23 cellular contexts compared by ENCODE assay signal in genomic region chr1:44496541-44497171, GRCh38.
DNase-seq lines count a peak whose midpoint lies in the region; ATAC-seq and TF ChIP-seq lines count a peak whose summit lies in the region.
"Had no signal": no experiment of that assay in that cellular context is flagged by ENCODE, and none has a peak within 500 bp of the region (broad histone marks: within the 10 kb centered on the region; RNA-seq: fewer than 3 reads in every experiment).

No MANE protein-coding gene starts in this region.

- TF ChIP-seq CTCF in HEK293 (tag by site-specific recombination; IDR thresholded peaks at IDR 0.05), result no peak
- no peak for TF ChIP-seq CTCF in dorsolateral prefrontal cortex (IDR thresholded peaks at IDR 0.05 in 54 of 56, conservative IDR thresholded peaks at IDR 0.05 in 2 of 56; ENCODE audit: low read depth in 1 of 56, partially characterized antibody in 56 of 56)
- no peak for TF ChIP-seq CTCF in left ventricle myocardium inferior (IDR thresholded peaks at IDR 0.05; ENCODE audit: borderline replicate concordance)

- H3K27ac ChIP-seq in HEK293 (ENCODE audit: extremely low read depth, low read depth, low read length) (no peak overlapping the region), dorsolateral prefrontal cortex (peak overlapping the region in 56 of 59 donors; percentile 2 to 100 (median 84)), left ventricle myocardium inferior (replicated peaks) (peak overlapping the region; percentile 60), substantia nigra (ENCODE audit: low read depth, low read length, poor library complexity, severe bottlenecking) (peak overlapping the region; percentile 88)
- H3K27ac ChIP-seq: PC-9 had no signal

- H3K4me3 ChIP-seq in HEK293 (ENCODE audit: low read depth, low read length) (no peak overlapping the region), dorsolateral prefrontal cortex (no peak overlapping the region), left ventricle myocardium inferior (no peak overlapping the region)
- H3K4me3 ChIP-seq: GM23338, HAP-1, PC-9 had no signal

- CTCF ChIA-PET in HEK293 (lab: Yijun Ruan, JAX), result interaction anchor here (0.6 to 1.0 kb wide), 2 partner anchors 119 to 211 kb away, joined by 3 to 5 read pairs; no protein-coding TSS in a partner anchor

- H3K4me1 ChIP-seq in HEK293 (ENCODE audit: control insufficient read depth, insufficient read depth, low read length) (no peaks in the 10 kb centered on the region), left ventricle myocardium inferior (peaks cover 43% of the 10 kb centered on the region)
- H3K4me1 ChIP-seq: Caco-2 had no signal

- intact Hi-C loops in dorsolateral prefrontal cortex (cut with DNase I) (loop anchor here (5.0 to 10.0 kb wide), 2 partner anchors 74 to 272 kb away; no protein-coding TSS in a partner anchor), left ventricle myocardium inferior (cut with micrococcal nuclease) (no loop called here)

- H3K27me3 ChIP-seq in dorsolateral prefrontal cortex (peaks cover 0 to 10% (median 0%) of the 10 kb centered on the region in 45 donors), left ventricle myocardium inferior (ENCODE audit: low read depth) (peaks cover 6% of the 10 kb centered on the region)

- H3K9me3 ChIP-seq in HEK293 (ENCODE audit: control insufficient read depth, insufficient read depth, low read depth, low read length) (no peaks in the 10 kb centered on the region), left ventricle myocardium inferior (replicated peaks) (no peaks in the 10 kb centered on the region)
- H3K9me3 ChIP-seq: Caco-2, HAP-1 had no signal

- POLR2A ChIA-PET in HEK293 (lab: Yijun Ruan, JAX), result no interaction called here

- no peak for DNase-seq in dorsolateral prefrontal cortex
- DNase-seq in left ventricle myocardium inferior, result peak; percentile 36
- peak in 7 of 49 donors; percentile 25 to 54 (median 31) for DNase-seq in substantia nigra (lab: John Stamatoyannopoulos, UW)
- DNase-seq in effector CD4-positive, alpha-beta T cell, result no peak
- DNase-seq in NCI-H1417 (lab: John Stamatoyannopoulos, UW), result no peak
- DNase-seq: AML-193; C1 segment of cervical spinal cord; Caco-2; CD8-positive, alpha-beta T cell; KG1; NCI-H1092; NCI-H1436 treated with DMSO at 0.1 percent for 48 hours; NCI-H1930; NCI-H2107; NCI-H446; NCI-H524 treated with DMSO at 0.1 percent for 48 hours; NCI-H774; PC-9; SHP77 treated with DMSO at 0.1 percent for 48 hours had no signal

- H3K36me3 ChIP-seq in HEK293 (ENCODE audit: control insufficient read depth in 2 of 2, insufficient read depth in 1 of 2, low read length in 2 of 2), result no peaks in the 10 kb centered on the region
- no peaks in the 10 kb centered on the region for H3K36me3 ChIP-seq in left ventricle myocardium inferior
- H3K36me3 ChIP-seq: HAP-1 had no signal

- ATAC-seq in GM21360 (IDR thresholded peaks at IDR 0.05; ENCODE audit: unreplicated experiment), result no peak
- ATAC-seq: CD8-positive, alpha-beta T cell; GM23338 had no signal

TF ChIP-seq in HEK293, 187 proteins besides CTCF, POLR2A, EP300 and RAD21:
- TF ChIP-seq ZNF10 (tag by site-specific recombination; IDR thresholded peaks at IDR 0.05), result no peak
- peak; percentile 32 for TF ChIP-seq ZNF341 (tag by site-specific recombination; IDR thresholded peaks at IDR 0.05; ENCODE audit: low read depth)
